22 cellular contexts compared by ENCODE assay signal in genomic region chr18:35634376-35634775, GRCh38. TPM values are rescaled to one million over a fixed set of nuclear protein-coding genes. Genes with fewer than 3 reads are reported as not detected.
DNase-seq lines count a peak whose midpoint lies in the region; ATAC-seq and TF ChIP-seq lines count a peak whose summit lies in the region.
"Had no signal": no experiment of that assay in that cellular context is flagged by ENCODE, and none has a peak within 500 bp of the region (broad histone marks: within the 10 kb centered on the region; RNA-seq: fewer than 3 reads in every experiment).

No MANE protein-coding gene starts in this region.

- H3K4me3 ChIP-seq in ACC112 (ENCODE audit: low read depth, low read length): no peak overlapping the region
- H3K4me3 ChIP-seq in Panc1 (ENCODE audit: low read depth in 2 of 2, low read length in 2 of 2): no peak overlapping the region
- no peak overlapping the region for H3K4me3 ChIP-seq in hepatocyte
- H3K4me3 ChIP-seq in osteoblast (ENCODE audit: insufficient read depth, low read length): no peak overlapping the region
- H3K4me3 ChIP-seq in prostate gland: no peak overlapping the region
- H3K4me3 ChIP-seq in left lung: no peak overlapping the region
- H3K4me3 ChIP-seq in adrenal gland: no peak overlapping the region
- H3K4me3 ChIP-seq: uterus had no signal

- H3K79me2 ChIP-seq in ACC112 (ENCODE audit: control insufficient read depth, insufficient read depth, low read length, unreplicated experiment): peaks cover 9% of the 10 kb centered on the region
- peaks cover 22% of the 10 kb centered on the region for H3K79me2 ChIP-seq in hepatocyte
- H3K79me2 ChIP-seq in osteoblast (ENCODE audit: insufficient read depth, low read length): peaks cover 63% of the 10 kb centered on the region

- no peaks in the 10 kb centered on the region for H3K27me3 ChIP-seq in ACC112 (ENCODE audit: insufficient read depth, low read length)
- H3K27me3 ChIP-seq in Panc1 (ENCODE audit: control insufficient read depth, insufficient read depth, low read length): no peaks in the 10 kb centered on the region
- no peaks in the 10 kb centered on the region for H3K27me3 ChIP-seq in hepatocyte
- no peaks in the 10 kb centered on the region for H3K27me3 ChIP-seq in osteoblast (ENCODE audit: insufficient read depth, low read length)
- H3K27me3 ChIP-seq in prostate gland (replicated peaks; ENCODE audit: insufficient read depth): no peaks in the 10 kb centered on the region
- H3K27me3 ChIP-seq in left lung: no peaks in the 10 kb centered on the region
- H3K27me3 ChIP-seq in adrenal gland: no peaks in the 10 kb centered on the region
- H3K27me3 ChIP-seq: brain microvascular endothelial cell, uterus had no signal

- in situ Hi-C loops in Panc1 (cut with HindIII; ENCODE audit: low pct_unique_long_range_greater_than_20kb, low sequenced_read_pairs): no loop called here

- peaks cover 15% of the 10 kb centered on the region for H3K4me1 ChIP-seq in ACC112 (ENCODE audit: control insufficient read depth, insufficient read depth, low read length, unreplicated experiment)
- peaks cover 16% of the 10 kb centered on the region for H3K4me1 ChIP-seq in Panc1 (ENCODE audit: control insufficient read depth, insufficient read depth, low read length)
- peaks cover 17% of the 10 kb centered on the region for H3K4me1 ChIP-seq in hepatocyte (ENCODE audit: insufficient read depth)
- H3K4me1 ChIP-seq in osteoblast (ENCODE audit: insufficient read depth, low read length): peaks cover 11% of the 10 kb centered on the region
- no peaks in the 10 kb centered on the region for H3K4me1 ChIP-seq in prostate gland (replicated peaks)
- no peaks in the 10 kb centered on the region for H3K4me1 ChIP-seq in left lung
- no peaks in the 10 kb centered on the region for H3K4me1 ChIP-seq in adrenal gland (replicated peaks in 1 of 2)
- H3K4me1 ChIP-seq: uterus had no signal

- no peaks in the 10 kb centered on the region for H4K20me1 ChIP-seq in hepatocyte (ENCODE audit: insufficient read depth, poor library complexity, severe bottlenecking)
- H4K20me1 ChIP-seq in osteoblast (ENCODE audit: insufficient read depth, low read length): peaks cover 47% of the 10 kb centered on the region

- H3K36me3 ChIP-seq in ACC112 (ENCODE audit: insufficient read depth, low read length) (0 out of 2 replicates have a peak, but pooled peaks cover 3% of the 10 kb centered on the region), Panc1 (ENCODE audit: control insufficient read depth, insufficient read depth, low read length) (no peaks in the 10 kb centered on the region), hepatocyte (replicated peaks; ENCODE audit: insufficient read depth, low read depth) (no peaks in the 10 kb centered on the region), osteoblast (ENCODE audit: insufficient read depth, low read length) (peaks cover 4% of the 10 kb centered on the region), prostate gland (no peaks in the 10 kb centered on the region), left lung (no peaks in the 10 kb centered on the region), adrenal gland (replicated peaks in 1 of 2) (no peaks in the 10 kb centered on the region)
- H3K36me3 ChIP-seq: uterus had no signal

- H3K4me2 ChIP-seq in hepatocyte (peak overlapping the region; percentile 34), osteoblast (ENCODE audit: insufficient read depth, low read length) (no peak overlapping the region)

- CTCF ChIA-PET in Panc1 (lab: Charles Lee): no interaction called here

- intact Hi-C loops in Panc1 (cut with micrococcal nuclease; ENCODE audit: unreplicated experiment) (no loop called here), prostate gland (cut with DNase I) (no loop called here), left lung (cut with DNase I) (no loop called here), adrenal gland (cut with DNase I) (no loop called here)

- H2AFZ ChIP-seq in ACC112 (ENCODE audit: low read length, unreplicated experiment) (no peak overlapping the region), hepatocyte (no peak overlapping the region), osteoblast (ENCODE audit: low read length) (no peak overlapping the region)

- DNase-seq in Panc1 (ENCODE audit: low read depth, low spot score) (no peak), hepatocyte (ENCODE audit: low spot score) (peak; percentile 23), osteoblast (ENCODE audit: insufficient read length, low spot score, missing footprints) (no peak), prostate gland (ENCODE audit: low spot score) (no peak), left lung (no peak), adrenal gland (no peak), SW 1271 (lab: John Stamatoyannopoulos, UW) (no peak)
- DNase-seq: activated CD4-positive, alpha-beta T cell treated with anti-CD3 and anti-CD28 coated beads for 4 hours; activated CD8-positive, alpha-beta memory T cell treated with anti-CD3 and anti-CD28 coated beads, Interleukin-2, amount 10 ng/mL, durations not matched to agents 7 days and 5 days; activated naive CD8-positive, alpha-beta T cell treated with anti-CD3 and anti-CD28 coated beads for 36 hours; brain microvascular endothelial cell; COR-L47; effector memory CD8-positive, alpha-beta T cell; immature natural killer cell; NCI-H1092 treated with DMSO at 0.1 percent for 48 hours; nephron progenitor cell; stimulated activated CD4-positive, alpha-beta T cell treated with anti-CD3 and anti-CD28 coated beads, Interleukin-12 subunit alpha, Interleukin-12 subunit beta, amount 100 ng/mL, for 4 hours; T-cell; uterus had no signal

- no TSS peak for BruUV-seq in Panc1 (replicated peaks; lab: Mats Ljungman, UMichigan)

- H3K27ac ChIP-seq in ACC112 (ENCODE audit: low read depth, low read length) (peak overlapping the region; percentile 49; the same call in 1 of the 2 replicates), Panc1 (ENCODE audit: low read length) (peak overlapping the region; percentile 65), hepatocyte (peak overlapping the region; percentile 88), osteoblast (ENCODE audit: low read depth, low read length) (peak overlapping the region; percentile 43), prostate gland (no peak overlapping the region), left lung (peak overlapping the region in 1 of 2 donors; percentile 16), adrenal gland (no peak overlapping the region)
- H3K27ac ChIP-seq: 22Rv1, brain microvascular endothelial cell, uterus had no signal

- WGBS in hepatocyte (ENCODE audit: low lambda C conversion rate, missing lambda C conversion rate): 67% methylated on average over 6 of the region's 6 CpGs
- 49% methylated on average over 6 of the region's 6 CpGs for WGBS in prostate gland
- WGBS in adrenal gland, 4 donors: 70 to 84% (median 80%) methylated on average over 6 of the region's 6 CpGs

- TF ChIP-seq CTCF in Panc1 (IDR thresholded peaks at IDR 0.05): no peak
- TF ChIP-seq CTCF in hepatocyte (IDR thresholded peaks at IDR 0.05; ENCODE audit: poor library complexity): no peak
- TF ChIP-seq CTCF in osteoblast (IDR thresholded peaks at IDR 0.05; ENCODE audit: extremely low read depth, low read depth, low read length): no peak
- TF ChIP-seq CTCF in prostate gland (IDR thresholded peaks at IDR 0.05): no peak
- TF ChIP-seq CTCF in left lung (IDR thresholded peaks at IDR 0.05): no peak
- no peak for TF ChIP-seq CTCF in adrenal gland (IDR thresholded peaks at IDR 0.05)

- no peaks in the 10 kb centered on the region for H3K9me2 ChIP-seq in hepatocyte (replicated peaks; ENCODE audit: insufficient read depth)

- ATAC-seq in Panc1 (peak; percentile 44; the same call in 1 of the 2 replicates), left lung (no peak)
- ATAC-seq: activated CD8-positive, alpha-beta memory T cell treated with anti-CD3 and anti-CD28 coated beads, Interleukin-2, amount 10 ng/mL, durations not matched to agents 7 days and 5 days; activated T-helper 17 cell treated with anti-CD3 and anti-CD28 coated beads, Interleukin-2, amount 50 U/mL, for 72 hours; effector memory CD8-positive, alpha-beta T cell; T-cell had no signal

- POLR2A ChIA-PET in Panc1 (lab: Charles Lee): no interaction called here

- TF ChIP-seq POLR2A in prostate gland (IDR thresholded peaks at IDR 0.05): no peak
- no peak for TF ChIP-seq POLR2A in adrenal gland (IDR thresholded peaks at IDR 0.05)

- no peaks in the 10 kb centered on the region for H3K9me3 ChIP-seq in Panc1 (ENCODE audit: control insufficient read depth, insufficient read depth, low read depth, low read length)
- H3K9me3 ChIP-seq in hepatocyte (ENCODE audit: low read depth): no peaks in the 10 kb centered on the region
- H3K9me3 ChIP-seq in osteoblast (ENCODE audit: low read depth, low read length): no peaks in the 10 kb centered on the region
- H3K9me3 ChIP-seq in prostate gland: no peaks in the 10 kb centered on the region
- peaks cover 0 to 7% of the 10 kb centered on the region in 2 donors for H3K9me3 ChIP-seq in left lung
- no peaks in the 10 kb centered on the region for H3K9me3 ChIP-seq in adrenal gland (replicated peaks in 1 of 3)
- H3K9me3 ChIP-seq: uterus had no signal

RNA-seq across cellular contexts. Expression of gene GALNT1, which starts 52.8 kb away (rescaled TPM):
- total RNA-seq in Panc1 (2021; ENCODE audit: unreplicated experiment) (147 TPM), hepatocyte (222 and 231 TPM in 2 replicates), osteoblast (775 and 796 TPM in 2 replicates), prostate gland (10 to 100 TPM; 40.2 to 50.6 TPM), left lung (100 to 1,000 TPM in 1 of 2 donors, 10 to 100 TPM in 1; 82.5 to 109 TPM), adrenal gland (10 to 100 TPM; 26.0 to 75.2 (median 65.4) TPM)
- 63.0 TPM for polyA plus RNA-seq in Panc1 (2012; ENCODE audit: insufficient read length)
- polyA plus RNA-seq in hepatocyte (240 and 271 TPM in 2 replicates), adrenal gland (10 to 100 TPM in 2 of 3 donors, 1 to 10 TPM in 1; 9.7 to 96.9 (median 10.5) TPM)

Comparison
In these comparisons a context has a peak if more than half of its experiments do, and no peak if none do; other contexts are left out.
1. H3K27ac ChIP-seq: peak in ACC112 (single experiment), Panc1 (single experiment), hepatocyte (single experiment) and osteoblast (single experiment); none in prostate gland (0 of 2) and adrenal gland (0 of 5).